ENCODE assay signal across 8 cellular contexts in the genomic region with DNA sequence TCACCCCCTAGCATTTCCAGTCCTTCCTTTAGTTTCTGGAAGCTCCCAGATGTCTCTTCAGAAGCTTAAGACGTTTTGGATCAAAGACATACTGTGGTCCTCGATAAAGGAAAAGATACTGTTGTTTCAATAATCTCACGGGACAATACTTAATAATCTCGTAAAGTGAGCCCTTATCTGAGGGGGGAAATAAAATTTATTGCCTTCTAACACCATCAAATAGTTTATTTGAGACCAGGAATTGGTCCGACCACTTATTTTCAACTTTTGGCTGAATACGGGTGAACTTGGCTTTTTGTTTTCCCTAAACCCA. TPM values are rescaled to one million over a fixed set of nuclear protein-coding genes. Genes with fewer than 3 reads are reported as not detected.
DNase-seq lines count a peak whose midpoint lies in the region; ATAC-seq lines count a peak whose summit lies in the region.

No MANE protein-coding gene starts in this region.

- peak; percentile 16 for DNase-seq in DMS53 (lab: John Stamatoyannopoulos, UW)
- DNase-seq in DMS53 treated with DMSO at 0.1 percent for 48 hours (lab: John Stamatoyannopoulos, UW; ENCODE audit: unreplicated experiment), result no peak
- DNase-seq in activated T-helper 2 cell treated with anti-CD3 and anti-CD28 coated beads, Interferon-gamma antibody, Interleukin-2, Interleukin-4, amounts not matched to agents 10 μg/mL and 5 μg/mL and 100 μg/mL, durations not matched to agents 14 hours and 24 hours and 36 hours (ENCODE audit: low spot score), result no peak
- peak; percentile 4 for DNase-seq in inferior parietal cortex (ENCODE audit: extremely low spot score)
- no peak for DNase-seq in stimulated activated naive CD8-positive, alpha-beta T cell treated with anti-CD3 and anti-CD28 coated beads, Interleukin-15, amount 100 ng/mL, for 72 hours
- DNase-seq in activated CD8-positive, alpha-beta memory T cell treated with anti-CD3 and anti-CD28 coated beads, Interleukin-2, amount 50 U/mL, for 4 hours, result no peak
- no peak for DNase-seq in middle frontal gyrus (ENCODE audit: extremely low spot score, low spot score)

- intact Hi-C loops in activated T-helper 2 cell treated with anti-CD3 and anti-CD28 coated beads, Interferon-gamma antibody, Interleukin-2, Interleukin-4, amounts not matched to agents 10 μg/mL and 5 μg/mL and 100 μg/mL, durations not matched to agents 14 hours and 24 hours and 36 hours (cut with micrococcal nuclease), result loop anchor here (2.0 to 10.0 kb wide), 3 partner anchors 316 to 646 kb away; a partner anchor contains a TSS

- H3K4me1 Mint-ChIP-seq in activated T-helper 2 cell treated with anti-CD3 and anti-CD28 coated beads, Interferon-gamma antibody, Interleukin-2, Interleukin-4, amounts not matched to agents 10 μg/mL and 5 μg/mL and 100 μg/mL, durations not matched to agents 14 hours and 24 hours and 36 hours (ENCODE audit: low read depth), result peaks cover 30% of the 10 kb centered on the region
- H3K4me1 Mint-ChIP-seq in stimulated activated naive CD8-positive, alpha-beta T cell treated with anti-CD3 and anti-CD28 coated beads, Interleukin-15, amount 100 ng/mL, for 72 hours, result peaks cover 32% of the 10 kb centered on the region

- no peaks in the 10 kb centered on the region for H3K27me3 Mint-ChIP-seq in activated T-helper 2 cell treated with anti-CD3 and anti-CD28 coated beads, Interferon-gamma antibody, Interleukin-2, Interleukin-4, amounts not matched to agents 10 μg/mL and 5 μg/mL and 100 μg/mL, durations not matched to agents 14 hours and 24 hours and 36 hours (ENCODE audit: low read depth)
- no peaks in the 10 kb centered on the region for H3K27me3 Mint-ChIP-seq in stimulated activated naive CD8-positive, alpha-beta T cell treated with anti-CD3 and anti-CD28 coated beads, Interleukin-15, amount 100 ng/mL, for 72 hours

- H3K4me3 Mint-ChIP-seq in activated T-helper 2 cell treated with anti-CD3 and anti-CD28 coated beads, Interferon-gamma antibody, Interleukin-2, Interleukin-4, amounts not matched to agents 10 μg/mL and 5 μg/mL and 100 μg/mL, durations not matched to agents 14 hours and 24 hours and 36 hours (ENCODE audit: low read depth), result peak overlapping the region; percentile 99
- H3K4me3 Mint-ChIP-seq in stimulated activated naive CD8-positive, alpha-beta T cell treated with anti-CD3 and anti-CD28 coated beads, Interleukin-15, amount 100 ng/mL, for 72 hours, result peak overlapping the region; percentile 98 to 100

- peak overlapping the region; percentile 100 for H3K27ac Mint-ChIP-seq in activated T-helper 2 cell treated with anti-CD3 and anti-CD28 coated beads, Interferon-gamma antibody, Interleukin-2, Interleukin-4, amounts not matched to agents 10 μg/mL and 5 μg/mL and 100 μg/mL, durations not matched to agents 14 hours and 24 hours and 36 hours
- peak overlapping the region in 1 of 2 donors; percentile 100 for H3K27ac Mint-ChIP-seq in stimulated activated naive CD8-positive, alpha-beta T cell treated with anti-CD3 and anti-CD28 coated beads, Interleukin-15, amount 100 ng/mL, for 72 hours

- no peak for ATAC-seq in stimulated activated naive CD8-positive, alpha-beta T cell treated with anti-CD3 and anti-CD28 coated beads, Interleukin-15, amount 100 ng/mL, for 72 hours
- no peak for ATAC-seq in GM19463 (IDR thresholded peaks at IDR 0.05; ENCODE audit: unreplicated experiment)

- H3K36me3 Mint-ChIP-seq in activated T-helper 2 cell treated with anti-CD3 and anti-CD28 coated beads, Interferon-gamma antibody, Interleukin-2, Interleukin-4, amounts not matched to agents 10 μg/mL and 5 μg/mL and 100 μg/mL, durations not matched to agents 14 hours and 24 hours and 36 hours (ENCODE audit: low read depth), result peaks cover 24% of the 10 kb centered on the region

- H3K9me3 Mint-ChIP-seq in activated T-helper 2 cell treated with anti-CD3 and anti-CD28 coated beads, Interferon-gamma antibody, Interleukin-2, Interleukin-4, amounts not matched to agents 10 μg/mL and 5 μg/mL and 100 μg/mL, durations not matched to agents 14 hours and 24 hours and 36 hours, result no peaks in the 10 kb centered on the region
- no peaks in the 10 kb centered on the region for H3K9me3 Mint-ChIP-seq in stimulated activated naive CD8-positive, alpha-beta T cell treated with anti-CD3 and anti-CD28 coated beads, Interleukin-15, amount 100 ng/mL, for 72 hours

RNA-seq across cellular contexts. Expression of a gene that starts 0.6 kb away (rescaled TPM):
- total RNA-seq in activated T-helper 2 cell treated with anti-CD3 and anti-CD28 coated beads, Interferon-gamma antibody, Interleukin-2, Interleukin-4, amounts not matched to agents 10 μg/mL and 5 μg/mL and 100 μg/mL, durations not matched to agents 14 hours and 24 hours and 36 hours, result 24.7 and 26.4 TPM in 2 replicates

Comparison
In these comparisons a context has a peak if more than half of its experiments do, and no peak if none do; other contexts are left out.
1. DNase-seq: peak in DMS53 (single experiment) and inferior parietal cortex (single experiment); none in DMS53 treated with DMSO at 0.1 percent for 48 hours (single experiment), activated T-helper 2 cell treated with anti-CD3 and anti-CD28 coated beads, Interferon-gamma antibody, Interleukin-2, Interleukin-4, amounts not matched to agents 10 μg/mL and 5 μg/mL and 100 μg/mL, durations not matched to agents 14 hours and 24 hours and 36 hours (single experiment), stimulated activated naive CD8-positive, alpha-beta T cell treated with anti-CD3 and anti-CD28 coated beads, Interleukin-15, amount 100 ng/mL, for 72 hours (0 of 2), activated CD8-positive, alpha-beta memory T cell treated with anti-CD3 and anti-CD28 coated beads, Interleukin-2, amount 50 U/mL, for 4 hours (single experiment) and middle frontal gyrus (single experiment).